2 cellular contexts compared by ENCODE assay signal in genomic region chr5:181088289-181088688, GRCh38.
TF ChIP-seq lines count a peak whose summit lies in the region.

No MANE protein-coding gene starts in this region.

TF ChIP-seq in HEK293T, 16 proteins besides CTCF, POLR2A, EP300 and RAD21:
- TF ChIP-seq SP1 (IDR thresholded peaks at IDR 0.05) (no peak), BHLHE40 (IDR thresholded peaks at IDR 0.05; ENCODE audit: borderline replicate concordance) (no peak), ARNT (IDR thresholded peaks at IDR 0.05) (no peak)

TF ChIP-seq in GM12878, 131 proteins besides CTCF, POLR2A, EP300 and RAD21:
- TF ChIP-seq ATF2 (IDR thresholded peaks at IDR 0.05; ENCODE audit: low read length), result no peak
- no peak for TF ChIP-seq BHLHE40 (IDR thresholded peaks at IDR 0.05; ENCODE audit: borderline replicate concordance in 1 of 2, low read depth in 2 of 2, low read length in 1 of 2)
- TF ChIP-seq SMC3 (IDR thresholded peaks at IDR 0.05; ENCODE audit: borderline replicate concordance, low read length), result peak; percentile 24; the same call in 1 of the 2 replicates
TF ChIP-seq in GM12878: peak in this region for 1.
